ENCODE assay signal across 8 cellular contexts in genomic region chr16:424623-425081, GRCh38. TPM values are rescaled to one million over a fixed set of nuclear protein-coding genes. Genes with fewer than 3 reads are reported as not detected.
DNase-seq lines count a peak whose midpoint lies in the region; ATAC-seq lines count a peak whose summit lies in the region.

No MANE protein-coding gene starts in this region.

- no peak overlapping the region for H3K27ac Mint-ChIP-seq in stimulated activated effector memory CD8-positive, alpha-beta T cell treated with anti-CD3 and anti-CD28 coated beads, Interleukin-12 subunit alpha, Interleukin-12 subunit beta, amount 100 ng/mL, for 72 hours

- no peaks in the 10 kb centered on the region for H3K9me3 ChIP-seq in iPS-18c (ENCODE audit: control insufficient read depth, insufficient read depth, low read length)

- WGBS in adipose tissue, 3 donors: 6 to 14% (median 8%) methylated on average over 29 to 31 of the region's 31 CpGs

- ATAC-seq in stimulated activated effector memory CD8-positive, alpha-beta T cell treated with anti-CD3 and anti-CD28 coated beads, Interleukin-12 subunit alpha, Interleukin-12 subunit beta, amount 100 ng/mL, for 72 hours: no peak
- ATAC-seq in HG03354 (IDR thresholded peaks at IDR 0.05; ENCODE audit: poor library complexity, severe bottlenecking, unreplicated experiment) (no peak), HG03432 (IDR thresholded peaks at IDR 0.05; ENCODE audit: unreplicated experiment) (no peak)

- H3K27ac ChIP-seq in adipose tissue (ENCODE audit: low read depth, low read length): peak overlapping the region; percentile 85

- peak overlapping the region; percentile 74 for H3K4me3 Mint-ChIP-seq in stimulated activated effector memory CD8-positive, alpha-beta T cell treated with anti-CD3 and anti-CD28 coated beads, Interleukin-12 subunit alpha, Interleukin-12 subunit beta, amount 100 ng/mL, for 72 hours

- H3K9me3 Mint-ChIP-seq in stimulated activated effector memory CD8-positive, alpha-beta T cell treated with anti-CD3 and anti-CD28 coated beads, Interleukin-12 subunit alpha, Interleukin-12 subunit beta, amount 100 ng/mL, for 72 hours: no peaks in the 10 kb centered on the region

- DNase-seq in AG20443 (ENCODE audit: low spot score) (peak; percentile 29), HK-2 (ENCODE audit: unreplicated experiment) (peak; percentile 31), SIG-M5 treated with dmso at 0.1 percent for 504 hours (lab: John Stamatoyannopoulos, UW; ENCODE audit: unreplicated experiment) (no peak)
- DNase-seq in stimulated activated effector memory CD8-positive, alpha-beta T cell treated with anti-CD3 and anti-CD28 coated beads, Interleukin-12 subunit alpha, Interleukin-12 subunit beta, amount 100 ng/mL, for 72 hours (ENCODE audit: low spot score in 2 of 2): peak in 1 of 2 donors; percentile 59

- peaks cover 12% of the 10 kb centered on the region for H3K36me3 Mint-ChIP-seq in stimulated activated effector memory CD8-positive, alpha-beta T cell treated with anti-CD3 and anti-CD28 coated beads, Interleukin-12 subunit alpha, Interleukin-12 subunit beta, amount 100 ng/mL, for 72 hours

- peaks cover 36% of the 10 kb centered on the region for H3K4me1 Mint-ChIP-seq in stimulated activated effector memory CD8-positive, alpha-beta T cell treated with anti-CD3 and anti-CD28 coated beads, Interleukin-12 subunit alpha, Interleukin-12 subunit beta, amount 100 ng/mL, for 72 hours

- H3K4me3 ChIP-seq in iPS-18c (ENCODE audit: insufficient read depth, low read depth, low read length): peak overlapping the region; percentile 85

RNA-seq across cellular contexts. Expression of gene RAB11FIP3, which starts 0.8 kb away (rescaled TPM):
- polyA plus RNA-seq in adipose tissue: 10 to 100 TPM; 20.7 to 27.3 (median 21.9) TPM

RNA-seq across cellular contexts. Expression of gene DECR2, which starts 23.0 kb away (rescaled TPM):
- 10 to 100 TPM; 11.9 to 22.8 (median 20.2) TPM for polyA plus RNA-seq in adipose tissue

RNA-seq across cellular contexts. Expression of gene NME4, which starts 27.7 kb away (rescaled TPM):
- polyA plus RNA-seq in adipose tissue: 100 to 1,000 TPM in 2 of 3 donors, 10 to 100 TPM in 1; 30.1 to 223 (median 130) TPM

RNA-seq across cellular contexts. Expression of gene PGAP6, which starts 42.9 kb away (rescaled TPM):
- 10 to 100 TPM; 33.2 to 53.3 (median 47.0) TPM for polyA plus RNA-seq in adipose tissue

RNA-seq across cellular contexts. Expression of gene MRPL28, which starts 54.3 kb away (rescaled TPM):
- polyA plus RNA-seq in adipose tissue: 10 to 100 TPM; 36.6 to 75.1 (median 70.4) TPM
